8 cellular contexts compared by ENCODE assay signal in genomic region chr22:46152175-46152436, GRCh38. TPM values are rescaled to one million over a fixed set of nuclear protein-coding genes. Genes with fewer than 3 reads are reported as not detected.
DNase-seq lines count a peak whose midpoint lies in the region; ATAC-seq and TF ChIP-seq lines count a peak whose summit lies in the region.
"Not testable (repeated sequence)": the region's sequence is repeated elsewhere in the genome, so short reads cannot be mapped to it uniquely, and the experiment has no call there.

No MANE protein-coding gene starts in this region.

- WGBS in psoas muscle, 3 donors: 55 to 64% (median 57%) methylated on average over 5 to 7 of the region's 7 CpGs

- not testable (repeated sequence) for H3K9me3 Mint-ChIP-seq in activated naive CD4-positive, alpha-beta T cell treated with anti-CD3 and anti-CD28 coated beads for 36 hours; chondrocyte (ENCODE audit: low read depth)

- not testable (repeated sequence) for H3K79me2 ChIP-seq in ACC112 (ENCODE audit: control insufficient read depth, insufficient read depth, low read length, unreplicated experiment)

- peaks cover 12% of the 10 kb centered on the region for H3K4me1 Mint-ChIP-seq in activated naive CD4-positive, alpha-beta T cell treated with anti-CD3 and anti-CD28 coated beads for 36 hours (ENCODE audit: low read depth)
- peaks cover 17% of the 10 kb centered on the region for H3K4me1 Mint-ChIP-seq in chondrocyte (ENCODE audit: low read depth)

- H3K27ac ChIP-seq in ACC112 (ENCODE audit: low read depth, low read length); psoas muscle: not testable (repeated sequence)
- peak overlapping the region in 3 of 4 donors; percentile 84 to 98 (median 98) for H3K27ac ChIP-seq in Peyer's patch
- H3K27ac ChIP-seq in left ventricle myocardium inferior (replicated peaks): peak overlapping the region; percentile 92
- peak overlapping the region; percentile 91 to 92 for H3K27ac ChIP-seq in mucosa of rectum (ENCODE audit: low read depth in 2 of 2, low read length in 2 of 2)

- not testable (repeated sequence) for H3K4me1 ChIP-seq in ACC112 (ENCODE audit: control insufficient read depth, insufficient read depth, low read length, unreplicated experiment)
- H3K4me1 ChIP-seq in Peyer's patch (peaks cover 10 to 61% (median 13%) of the 10 kb centered on the region in 4 donors), left ventricle myocardium inferior (peaks cover 95% of the 10 kb centered on the region), mucosa of rectum (ENCODE audit: control insufficient read depth in 2 of 2, insufficient read depth in 2 of 2, low read length in 2 of 2) (peaks cover 26 to 32% of the 10 kb centered on the region in 2 donors), psoas muscle (peaks cover 42% of the 10 kb centered on the region)

- not testable (repeated sequence) for H3K27me3 Mint-ChIP-seq in activated naive CD4-positive, alpha-beta T cell treated with anti-CD3 and anti-CD28 coated beads for 36 hours (ENCODE audit: low read depth); chondrocyte (ENCODE audit: low read depth)

- H3K4me3 Mint-ChIP-seq in activated naive CD4-positive, alpha-beta T cell treated with anti-CD3 and anti-CD28 coated beads for 36 hours: peak overlapping the region; percentile 10
- peak overlapping the region; percentile 75 for H3K4me3 Mint-ChIP-seq in chondrocyte (ENCODE audit: unreplicated experiment)

- H3K27me3 ChIP-seq in ACC112 (ENCODE audit: insufficient read depth, low read length): peaks cover 26% of the 10 kb centered on the region
- H3K27me3 ChIP-seq in GM06990 (replicated peaks; ENCODE audit: control insufficient read depth, insufficient read depth, low read length); Peyer's patch; left ventricle myocardium inferior (ENCODE audit: low read depth); mucosa of rectum (ENCODE audit: control insufficient read depth in 2 of 2, insufficient read depth in 2 of 2, low read length in 2 of 2); psoas muscle (ENCODE audit: insufficient read depth in 3 of 3, low read length in 2 of 3): not testable (repeated sequence)

- DNase-seq in GM06990 (ENCODE audit: extremely low read depth, insufficient read length); Peyer's patch; activated naive CD4-positive, alpha-beta T cell treated with anti-CD3 and anti-CD28 coated beads for 36 hours; chondrocyte (ENCODE audit: low spot score); left ventricle myocardium inferior; psoas muscle: not testable (repeated sequence)

- H3K4me3 ChIP-seq in ACC112 (ENCODE audit: low read depth, low read length) (peak overlapping the region; percentile 89; the same call in 1 of the 2 replicates), GM06990 (replicated peaks; ENCODE audit: low read depth, low read length) (peak overlapping the region; percentile 73), Peyer's patch (peak overlapping the region in 3 of 4 donors; percentile 83 to 99 (median 97)), left ventricle myocardium inferior (peak overlapping the region; percentile 84), mucosa of rectum (ENCODE audit: low read length in 2 of 2) (peak overlapping the region; percentile 84 to 89), psoas muscle (peak overlapping the region; percentile 94)

- intact Hi-C loops in activated naive CD4-positive, alpha-beta T cell treated with anti-CD3 and anti-CD28 coated beads for 36 hours (cut with micrococcal nuclease); left ventricle myocardium inferior (cut with micrococcal nuclease); psoas muscle (cut with DNase I): not testable (repeated sequence)

- not testable (repeated sequence) for H3K27ac Mint-ChIP-seq in activated naive CD4-positive, alpha-beta T cell treated with anti-CD3 and anti-CD28 coated beads for 36 hours; chondrocyte (ENCODE audit: unreplicated experiment)

- CTCF ChIA-PET in activated naive CD4-positive, alpha-beta T cell treated with anti-CD3 and anti-CD28 coated beads for 36 hours (lab: Charles Lee): interaction anchor here (0.6 kb wide), 2 partner anchors 75 to 155 kb away, joined by 3 to 5 read pairs; no protein-coding TSS in a partner anchor

- H2AFZ ChIP-seq in ACC112 (ENCODE audit: low read length, unreplicated experiment): not testable (repeated sequence)

- H3K9me3 ChIP-seq in Peyer's patch; left ventricle myocardium inferior (replicated peaks); mucosa of rectum (ENCODE audit: control insufficient read depth in 2 of 2, low read length in 2 of 2); psoas muscle: not testable (repeated sequence)

- not testable (repeated sequence) for TF ChIP-seq POLR2A in Peyer's patch (IDR thresholded peaks at IDR 0.05)

- ATAC-seq in psoas muscle: not testable (repeated sequence)

- H3K9ac ChIP-seq in mucosa of rectum (ENCODE audit: low read depth in 1 of 2, low read length in 2 of 2): peak overlapping the region in 1 of 2 donors; percentile 96

- not testable (repeated sequence) for H3K36me3 ChIP-seq in ACC112 (ENCODE audit: insufficient read depth, low read length); GM06990 (ENCODE audit: control insufficient read depth, insufficient read depth, low read length)
- peaks cover 0 to 40% (median 0%) of the 10 kb centered on the region in 3 donors for H3K36me3 ChIP-seq in Peyer's patch
- H3K36me3 ChIP-seq in left ventricle myocardium inferior: peaks cover 28% of the 10 kb centered on the region
- peaks cover 3 to 20% of the 10 kb centered on the region in 2 donors for H3K36me3 ChIP-seq in mucosa of rectum (ENCODE audit: control insufficient read depth in 2 of 2, insufficient read depth in 2 of 2, low read length in 2 of 2)
- H3K36me3 ChIP-seq in psoas muscle (ENCODE audit: insufficient read depth in 1 of 2, low read depth in 1 of 2): peaks cover 0 to 25% of the 10 kb centered on the region in 2 donors

- TF ChIP-seq CTCF in GM06990 (IDR thresholded peaks at IDR 0.05; ENCODE audit: insufficient read depth, low read length, poor library complexity, severe bottlenecking); chondrocyte (IDR thresholded peaks at IDR 0.05); left ventricle myocardium inferior (IDR thresholded peaks at IDR 0.05; ENCODE audit: borderline replicate concordance); psoas muscle (IDR thresholded peaks at IDR 0.05): not testable (repeated sequence)
- peak in 1 of 6 experiments; percentile 0 for TF ChIP-seq CTCF in Peyer's patch (IDR thresholded peaks at IDR 0.05)

- not testable (repeated sequence) for H3K36me3 Mint-ChIP-seq in activated naive CD4-positive, alpha-beta T cell treated with anti-CD3 and anti-CD28 coated beads for 36 hours (ENCODE audit: low read depth); chondrocyte (ENCODE audit: low read depth)

RNA-seq across cellular contexts. Expression of gene PPARA, which starts 1.8 kb away (rescaled TPM):
- total RNA-seq in Peyer's patch: 100 to 1,000 TPM in 3 of 4 donors, 10 to 100 TPM in 1; 21.5 to 231 (median 189) TPM
- 1 to 10 TPM; 4.9 to 6.5 TPM for total RNA-seq in activated naive CD4-positive, alpha-beta T cell treated with anti-CD3 and anti-CD28 coated beads for 36 hours
- 16.0 to 19.2 TPM (median 17.8 TPM) in 3 replicates for total RNA-seq in chondrocyte
- 101 TPM for total RNA-seq in left ventricle myocardium inferior
- 10 to 100 TPM; 37.3 to 55.8 (median 46.2) TPM for total RNA-seq in psoas muscle
- polyA plus RNA-seq in psoas muscle: 10 to 100 TPM; 11.0 to 30.6 (median 12.1) TPM
